ENCODE assay signal across 1 cellular context in genomic region chr13:110306960-110307696, GRCh38.
TF ChIP-seq lines count a peak whose summit lies in the region.

Gene COL4A1 (minus strand): TSS chr13:110307157. CDS start chr13:110307027, 130 bp downstream.
Gene COL4A2 (plus strand): TSS chr13:110307284. CDS start chr13:110307904, 620 bp downstream.

TF ChIP-seq in H1, 55 proteins besides CTCF, POLR2A, EP300 and RAD21 (continued from another document):
- TF ChIP-seq SP1 (IDR thresholded peaks at IDR 0.05; ENCODE audit: low read depth, low read length) (no peak), TEAD4 (IDR thresholded peaks at IDR 0.05; ENCODE audit: low read depth, low read length) (no peak), RBBP5 (IDR thresholded peaks at IDR 0.05; ENCODE audit: borderline replicate concordance, low read depth, low read length) (peak; percentile 71; the same call in 1 of the 2 replicates), ATF2 (IDR thresholded peaks at IDR 0.05; ENCODE audit: low read length) (no peak), TBP (IDR thresholded peaks at IDR 0.05; ENCODE audit: low read depth, low read length) (peak; percentile 69), TAF1 (IDR thresholded peaks at IDR 0.05; ENCODE audit: low read depth, low read length) (peak; percentile 79), RNF2 (IDR thresholded peaks at IDR 0.05; ENCODE audit: borderline replicate concordance, low read depth, low read length, missing control alignments, poor library complexity, severe bottlenecking) (no peak), KDM5A (IDR thresholded peaks at IDR 0.05; ENCODE audit: low read length) (no peak), ATF3 (IDR thresholded peaks at IDR 0.05; ENCODE audit: insufficient read depth, low read depth, low read length) (no peak), JUN (IDR thresholded peaks at IDR 0.05; ENCODE audit: low read depth, low read length) (no peak), ASH2L (IDR thresholded peaks at IDR 0.05; ENCODE audit: low read length) (peak; percentile 66), SRF (IDR thresholded peaks at IDR 0.05; ENCODE audit: low read depth, low read length) (no peak), SP2 (IDR thresholded peaks at IDR 0.05; ENCODE audit: low read length) (no peak), NANOG (IDR thresholded peaks at IDR 0.05; ENCODE audit: insufficient read depth, low read depth, low read length, poor library complexity, severe bottlenecking) (no peak), NRF1 (IDR thresholded peaks at IDR 0.05; ENCODE audit: low read depth, low read length) (no peak), PHF8 (conservative IDR thresholded peaks at IDR 0.05; ENCODE audit: low read depth, low read length) (peak; percentile 83), CEBPB (IDR thresholded peaks at IDR 0.05; ENCODE audit: low read depth, low read length) (no peak), KDM4A (IDR thresholded peaks at IDR 0.05; ENCODE audit: low read depth, low read length, severe bottlenecking) (peak; percentile 56), SIRT6 (IDR thresholded peaks at IDR 0.05; ENCODE audit: low read length) (no peak), TAF7 (optimal IDR thresholded peaks at IDR 0.05; ENCODE audit: borderline replicate concordance, low read depth, low read length) (peak; percentile 52), JUND (IDR thresholded peaks at IDR 0.05; ENCODE audit: low read length) (no peak), RXRA (IDR thresholded peaks at IDR 0.05; ENCODE audit: insufficient read depth, low read depth, low read length) (no peak), SIN3A (conservative IDR thresholded peaks at IDR 0.05 in 1 of 2, IDR thresholded peaks at IDR 0.05 in 1 of 2; ENCODE audit: low read depth in 1 of 2, low read length in 2 of 2) (peak in 1 of 2 experiments; percentile 77; a peak in 1 of 4 replicates)
